In the genomic region with DNA sequence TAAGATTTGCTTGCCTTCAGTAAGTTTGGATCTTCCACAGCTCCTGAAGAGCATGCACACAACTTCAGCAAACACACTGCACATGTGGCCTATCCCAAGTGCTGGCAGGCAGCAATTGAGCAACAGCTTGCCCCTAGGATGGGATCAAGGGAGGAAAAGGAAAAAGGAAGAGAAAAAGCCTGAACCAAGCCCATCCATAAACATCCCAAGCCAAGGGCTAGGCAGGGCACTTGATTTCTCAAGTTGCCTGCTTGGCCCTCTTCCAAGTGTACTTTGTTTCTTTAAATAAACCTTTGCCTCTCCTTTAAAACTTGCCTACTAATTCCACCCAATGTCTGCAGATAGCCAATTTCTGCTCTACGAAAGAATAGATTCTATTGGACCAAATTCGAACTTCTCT, we compare ENCODE assay signal across 22 cellular contexts. TPM values are rescaled to one million over a fixed set of nuclear protein-coding genes. Genes with fewer than 3 reads are reported as not detected.
DNase-seq lines count a peak whose midpoint lies in the region; ATAC-seq and FAIRE-seq lines count a peak whose summit lies in the region.
"Had no signal": no experiment of that assay in that cellular context is flagged by ENCODE, and none has a peak within 500 bp of the region (broad histone marks: within the 10 kb centered on the region; RNA-seq: fewer than 3 reads in every experiment).

No MANE protein-coding gene starts in this region.

- H3K27me3 ChIP-seq in small intestine (ENCODE audit: control insufficient read depth in 2 of 2, insufficient read depth in 2 of 2, low read length in 2 of 2) = no peaks in the 10 kb centered on the region
- H3K27me3 ChIP-seq: BE2C had no signal

- H3K36me3 ChIP-seq in small intestine (ENCODE audit: control insufficient read depth in 2 of 2, insufficient read depth in 2 of 2, low read length in 2 of 2) = no peaks in the 10 kb centered on the region
- H3K36me3 ChIP-seq: BE2C had no signal

- peak; percentile 14 for DNase-seq in H4 (ENCODE audit: low spot score)
- DNase-seq in NCI-H69 (lab: John Stamatoyannopoulos, UW) = peak; percentile 4
- peak; percentile 52 to 74 for DNase-seq in left colon
- peak; percentile 95 for DNase-seq in small intestine
- no peak for DNase-seq in cerebellum (ENCODE audit: low spot score)
- no peak for DNase-seq in OCI-M2 (lab: John Stamatoyannopoulos, UW; ENCODE audit: unreplicated experiment)
- no peak for DNase-seq in AML-193 (lab: John Stamatoyannopoulos, UW)
- DNase-seq: BE2C; CD4-positive, alpha-beta memory T cell; GF-D8; IMR-90; Karpas-422; NCI-H1105 treated with DMSO at 0.1 percent for 48 hours; NCI-H1694 treated with DMSO at 0.1 percent for 48 hours; NCI-H2107; NCI-H748 treated with DMSO at 0.1 percent for 48 hours; PC-9 had no signal

- H3K4me3 ChIP-seq in small intestine (ENCODE audit: low read depth in 1 of 2, low read length in 2 of 2) = no peak overlapping the region
- H3K4me3 ChIP-seq: GM23248, PC-9 had no signal

- ATAC-seq in left colon = peak; percentile 96
- ATAC-seq in GM21423 (IDR thresholded peaks at IDR 0.05; ENCODE audit: unreplicated experiment) = no peak

- intact Hi-C loops in left colon (cut with DNase I, micrococcal nuclease) = no loop called here

- H3K27ac ChIP-seq in small intestine (ENCODE audit: low read depth in 1 of 2, low read length in 1 of 2) = no peak overlapping the region
- H3K27ac ChIP-seq: GM23248, PC-9 had no signal

- peak; percentile 73 for FAIRE-seq in small intestine (lab: Jason Lieb, UNC)
- FAIRE-seq: D721Med, GM12892 had no signal

- H3K9me3 ChIP-seq in small intestine (ENCODE audit: control insufficient read depth, low read depth) = no peaks in the 10 kb centered on the region
- H3K9me3 ChIP-seq: BE2C had no signal

- WGBS in small intestine, 3 donors = 15 to 63% (median 36%) methylated on average over 2 of the region's 2 CpGs

- no peaks in the 10 kb centered on the region for H3K4me1 ChIP-seq in small intestine (ENCODE audit: control insufficient read depth in 2 of 2, insufficient read depth in 1 of 2, low read depth in 1 of 2, low read length in 1 of 2)
- H3K4me1 ChIP-seq: BE2C had no signal

RNA-seq across cellular contexts. Expression of a gene that starts 49.0 kb away (rescaled TPM):
- 1.2 and 1.4 TPM in 2 replicates for total RNA-seq in H4 (2014; rRNA removed; shearing (Covaris generic))
- total RNA-seq in left colon = under 1 TPM; 0.18 to 0.39 TPM
- polyA plus RNA-seq in small intestine = 1 to 10 TPM in 1 of 3 donors, not detected in 2; 2.6 TPM
- 36.9 TPM for total RNA-seq in cerebellum
- total RNA-seq: CD4-positive, alpha-beta memory T cell; Daoy; GM23248; IMR-90; PC-9 had no signal
- polyA plus RNA-seq: CD4-positive, alpha-beta memory T cell; GM23248; IMR-90 had no signal

Comparison
In these comparisons a context has a peak if more than half of its experiments do, and no peak if none do; other contexts are left out.
1. DNase-seq: peak in H4 (single experiment), NCI-H69 (single experiment), left colon (2 of 2) and small intestine (single experiment); none in cerebellum (single experiment), OCI-M2 (single experiment) and AML-193 (0 of 2).
2. RNA of a gene that starts 49.0 kb away (total RNA-seq): 36.9 TPM in cerebellum (single experiment); 1.2 to 1.4 TPM in H4 and 0.18 to 0.39 TPM in left colon; every median in the first group is over 10 times any median in the second.